ENCODE assay signal across 10 cellular contexts in genomic region chr5:56080375-56081052, GRCh38.
A peak's percentile ranks its signal among the peaks of the same experiment; 100 is the strongest.
DNase-seq lines count a peak whose midpoint lies in the region; ATAC-seq and TF ChIP-seq lines count a peak whose summit lies in the region.
"Had no signal": no experiment of that assay in that cellular context is flagged by ENCODE, and none has a peak within 500 bp of the region (broad histone marks: within the 10 kb centered on the region; RNA-seq: fewer than 3 reads in every experiment).

No MANE protein-coding gene starts in this region.

- no peaks in the 10 kb centered on the region for H3K79me2 ChIP-seq in KMS-11 (ENCODE audit: insufficient read depth, low read depth)

- no peak for DNase-seq in activated T-cell treated with anti-CD3 and anti-CD28 coated beads, Interleukin-2, amount 50 U/mL, for 72 hours
- DNase-seq in activated T-cell treated with anti-CD3 and anti-CD28 coated beads, Interleukin-2, amount 50 U/mL, for 48 hours = no peak
- peak; percentile 25 for DNase-seq in stimulated activated naive CD8-positive, alpha-beta T cell treated with anti-CD3 and anti-CD28 coated beads, Interleukin-15, Interleukin-2, amounts not matched to agents 100 U/mL and 50 U/mL, for 24 hours
- DNase-seq in foreskin fibroblast (no peak), thyroid gland (no peak), hypothalamus (lab: John Stamatoyannopoulos, UW) (no peak)
- DNase-seq: activated effector memory CD4-positive, alpha-beta T cell treated with Interleukin-2 at 50 U/mL for 16 hours; NCI-H1105 treated with DMSO at 0.1 percent for 48 hours had no signal

- TF ChIP-seq CTCF in KMS-11 (conservative IDR thresholded peaks at IDR 0.05; ENCODE audit: low read depth, low read length) (no peak), foreskin fibroblast (IDR thresholded peaks at IDR 0.05; ENCODE audit: low read depth, low read length) (no peak), thyroid gland (IDR thresholded peaks at IDR 0.05) (no peak)

- H2AFZ ChIP-seq in KMS-11 (ENCODE audit: low read depth) = no peak overlapping the region; the same call in 1 of the 2 replicates

- H3K27me3 ChIP-seq in KMS-11 (ENCODE audit: insufficient read depth, low read depth) (no peaks in the 10 kb centered on the region), thyroid gland (no peaks in the 10 kb centered on the region)

- TF ChIP-seq POLR2A in thyroid gland (IDR thresholded peaks at IDR 0.05) = no peak

- peaks cover 0 to 3% of the 10 kb centered on the region in 2 donors for H3K9me3 Mint-ChIP-seq in activated T-cell treated with anti-CD3 and anti-CD28 coated beads, Interleukin-2, amount 50 U/mL, for 72 hours

- H3K9ac ChIP-seq in KMS-11 = peak overlapping the region; percentile 25; the same call in 1 of the 2 replicates

- H3K9me3 ChIP-seq in thyroid gland = no peaks in the 10 kb centered on the region

- H3K4me1 ChIP-seq in KMS-11 (ENCODE audit: low read depth, poor library complexity, severe bottlenecking) (peaks cover 75% of the 10 kb centered on the region), thyroid gland (peaks cover 0 to 16% of the 10 kb centered on the region in 2 donors)

- peaks cover 2 to 3% of the 10 kb centered on the region in 2 donors for H3K36me3 Mint-ChIP-seq in activated T-cell treated with anti-CD3 and anti-CD28 coated beads, Interleukin-2, amount 50 U/mL, for 72 hours (ENCODE audit: insufficient read depth in 2 of 2)

- H3K27me3 Mint-ChIP-seq in activated T-cell treated with anti-CD3 and anti-CD28 coated beads, Interleukin-2, amount 50 U/mL, for 72 hours (ENCODE audit: low read depth) = no peaks in the 10 kb centered on the region

- peak overlapping the region; percentile 4 for H3K27ac Mint-ChIP-seq in activated T-cell treated with anti-CD3 and anti-CD28 coated beads, Interleukin-2, amount 50 U/mL, for 72 hours

- H3K36me3 ChIP-seq in KMS-11 (ENCODE audit: insufficient read depth) = no peaks in the 10 kb centered on the region
- no peaks in the 10 kb centered on the region for H3K36me3 ChIP-seq in thyroid gland

- no peaks in the 10 kb centered on the region for H4K20me1 ChIP-seq in KMS-11 (ENCODE audit: insufficient read depth)

- H3K4me3 Mint-ChIP-seq in activated T-cell treated with anti-CD3 and anti-CD28 coated beads, Interleukin-2, amount 50 U/mL, for 72 hours = peak overlapping the region; percentile 50 to 59

- H3K4me1 Mint-ChIP-seq in activated T-cell treated with anti-CD3 and anti-CD28 coated beads, Interleukin-2, amount 50 U/mL, for 72 hours (ENCODE audit: low read depth) = peaks cover 55% of the 10 kb centered on the region

- H3K27ac ChIP-seq in KMS-11 (peak overlapping the region; percentile 82), thyroid gland (no peak overlapping the region)

- H3K4me2 ChIP-seq in KMS-11 = peak overlapping the region; percentile 37

- peak; percentile 73 to 75 for ATAC-seq in activated T-cell treated with anti-CD3 and anti-CD28 coated beads, Interleukin-2, amount 50 U/mL, for 72 hours (replicated peaks in 1 of 2)
- ATAC-seq in HG02588 (IDR thresholded peaks at IDR 0.05; ENCODE audit: unreplicated experiment) = peak; percentile 73
- ATAC-seq in stimulated activated naive CD8-positive, alpha-beta T cell treated with anti-CD3 and anti-CD28 coated beads, Interleukin-15, Interleukin-2, amounts not matched to agents 100 U/mL and 50 U/mL, for 24 hours = peak; percentile 73

- 68 to 76% methylated on average over 2 of the region's 2 CpGs for WGBS in thyroid gland, 2 donors

- intact Hi-C loops in thyroid gland (cut with DNase I) = no loop called here

- no peak overlapping the region for H3K4me3 ChIP-seq in KMS-11 (IDR thresholded peaks at IDR 0.05; ENCODE audit: insufficient read depth, low read depth, low read length)
- no peak overlapping the region for H3K4me3 ChIP-seq in foreskin fibroblast (ENCODE audit: low read depth in 1 of 2, low read length in 2 of 2)
- H3K4me3 ChIP-seq in thyroid gland (replicated peaks in 1 of 3) = no peak overlapping the region
